ENCODE assay signal across 11 cellular contexts in genomic region chr15:23713874-23714656, GRCh38. TPM values are rescaled to one million over a fixed set of nuclear protein-coding genes. Genes with fewer than 3 reads are reported as not detected.
DNase-seq lines count a peak whose midpoint lies in the region; TF ChIP-seq lines count a peak whose summit lies in the region.
"Not testable (repeated sequence)": the region's sequence is repeated elsewhere in the genome, so short reads cannot be mapped to it uniquely, and the experiment has no call there.
"Had no signal": no experiment of that assay in that cellular context is flagged by ENCODE, and none has a peak within 500 bp of the region (broad histone marks: within the 10 kb centered on the region; RNA-seq: fewer than 3 reads in every experiment).

No MANE protein-coding gene starts in this region.

- peak overlapping the region; percentile 96 for H3K27ac Mint-ChIP-seq in neural crest cell (ENCODE audit: unreplicated experiment)
- H3K27ac Mint-ChIP-seq in type B pancreatic cell, result peak overlapping the region; percentile 59

- H3K4me1 ChIP-seq in ectodermal cell (ENCODE audit: control insufficient read depth, insufficient read depth, low read length), result not testable (repeated sequence)

- not testable (repeated sequence) for H3K9me3 ChIP-seq in ectodermal cell (ENCODE audit: control insufficient read depth, low read length)
- H3K9me3 ChIP-seq in iPS-18c (ENCODE audit: control insufficient read depth, insufficient read depth, low read length), result peaks cover 17% of the 10 kb centered on the region

- not testable (repeated sequence) for H3K27me3 ChIP-seq in H7 (ENCODE audit: control insufficient read depth, insufficient read depth, low read length); ectodermal cell (ENCODE audit: control insufficient read depth, insufficient read depth, low read length, poor library complexity, severe bottlenecking)

- H3K4me1 Mint-ChIP-seq in neural crest cell; type B pancreatic cell (ENCODE audit: unreplicated experiment): not testable (repeated sequence)

- H3K4me3 Mint-ChIP-seq in neural crest cell, result peak overlapping the region; percentile 84
- peak overlapping the region; percentile 85 for H3K4me3 Mint-ChIP-seq in type B pancreatic cell

- not testable (repeated sequence) for H3K27ac ChIP-seq in ectodermal cell (ENCODE audit: insufficient read depth, low read depth, low read length, poor library complexity, severe bottlenecking)

- WGBS in ectodermal cell, 2 experiments, result 58 to 61% methylated on average over 27 to 28 of the region's 28 CpGs

- not testable (repeated sequence) for TF ChIP-seq CTCF in neural crest cell (conservative IDR thresholded peaks at IDR 0.05); type B pancreatic cell (conservative IDR thresholded peaks at IDR 0.05)

- DNase-seq in H7; type B pancreatic cell (ENCODE audit: extremely low spot score, unreplicated experiment): not testable (repeated sequence)
- peak; percentile 26 for DNase-seq in NCI-H1436 (lab: John Stamatoyannopoulos, UW)
- peak; percentile 9 for DNase-seq in NCI-H526 treated with DMSO at 0.1 percent for 48 hours (lab: John Stamatoyannopoulos, UW)
- DNase-seq in SHP77 (lab: John Stamatoyannopoulos, UW), result peak; percentile 3 to 26
- DNase-seq in neural crest cell (ENCODE audit: low read depth, low spot score), result peak; percentile 5

- not testable (repeated sequence) for H3K36me3 Mint-ChIP-seq in neural crest cell (ENCODE audit: low read depth); type B pancreatic cell

- H3K27me3 Mint-ChIP-seq in neural crest cell (ENCODE audit: low read depth); type B pancreatic cell: not testable (repeated sequence)

- H3K4me3 ChIP-seq in H7 (ENCODE audit: insufficient read depth, low read depth, low read length), result peak overlapping the region; percentile 27
- H3K4me3 ChIP-seq in ectodermal cell (ENCODE audit: insufficient read depth, low read depth, low read length), result peak overlapping the region; percentile 6
- H3K4me3 ChIP-seq in iPS-18c (ENCODE audit: insufficient read depth, low read depth, low read length), result peak overlapping the region; percentile 20; the same call in 1 of the 2 replicates

- not testable (repeated sequence) for H3K9me3 Mint-ChIP-seq in neural crest cell, type B pancreatic cell

- H3K36me3 ChIP-seq in H7 (replicated peaks; ENCODE audit: control insufficient read depth, insufficient read depth, low read length); ectodermal cell (ENCODE audit: control insufficient read depth, insufficient read depth, low read length): not testable (repeated sequence)

RNA-seq across cellular contexts. Expression of gene NDN, which starts 27.0 kb away (rescaled TPM):
- 42.8 and 53.5 TPM in 2 replicates for total RNA-seq in H7 (2014; rRNA removed; shearing (Covaris generic))
- polyA plus RNA-seq in ectodermal cell (2013, experiment 1 of 4), result 66.5 TPM
- 63.4 TPM for polyA plus RNA-seq in ectodermal cell (2013, experiment 2 of 4)
- 58.6 TPM for polyA plus RNA-seq in ectodermal cell (2013, experiment 3 of 4)
- polyA plus RNA-seq in ectodermal cell (2013, experiment 4 of 4), result 65.5 TPM
- total RNA-seq in neural crest cell, result 97.3 and 105 TPM in 2 replicates
- total RNA-seq in type B pancreatic cell (ENCODE audit: low replicate concordance), result 38.4 and 72.7 TPM in 2 replicates
- total RNA-seq: PC-9, SJCRH30 had no signal
- polyA plus RNA-seq: IgD-negative memory B cell had no signal
